8 cellular contexts compared by ENCODE assay signal in genomic region chr6:31541059-31541657, GRCh38. TPM values are rescaled to one million over a fixed set of nuclear protein-coding genes. Genes with fewer than 3 reads are reported as not detected.
A peak's percentile ranks its signal among the peaks of the same experiment; 100 is the strongest.
DNase-seq lines count a peak whose midpoint lies in the region; ATAC-seq, FAIRE-seq and TF ChIP-seq lines count a peak whose summit lies in the region.

No MANE protein-coding gene starts in this region.

- H3K27me3 ChIP-seq in HUES48 (ENCODE audit: control insufficient read depth, insufficient read depth, low read length), result no peaks in the 10 kb centered on the region
- H3K27me3 ChIP-seq in ascending aorta, result no peaks in the 10 kb centered on the region
- no peaks in the 10 kb centered on the region for H3K27me3 ChIP-seq in iPS-15b (ENCODE audit: control insufficient read depth, insufficient read depth, low read length)
- H3K27me3 ChIP-seq in small intestine (ENCODE audit: control insufficient read depth in 2 of 2, insufficient read depth in 2 of 2, low read length in 2 of 2), result no peaks in the 10 kb centered on the region

- H3K9ac ChIP-seq in ES-I3 (ENCODE audit: low read depth, low read length) (peak overlapping the region; percentile 95), HUES48 (ENCODE audit: low read depth, low read length) (peak overlapping the region; percentile 97), iPS-15b (ENCODE audit: low read depth, low read length) (peak overlapping the region; percentile 100)

- no peak for ATAC-seq in GM21367 (IDR thresholded peaks at IDR 0.05; ENCODE audit: unreplicated experiment)

- 0 to 1% (median 0%) methylated on average over 21 of the region's 21 CpGs for WGBS in small intestine, 3 donors

- H3K36me3 ChIP-seq in ES-I3 (ENCODE audit: insufficient read depth, low read length), result peaks cover 39% of the 10 kb centered on the region
- H3K36me3 ChIP-seq in HUES48 (ENCODE audit: control insufficient read depth, insufficient read depth, low read length), result peaks cover 47% of the 10 kb centered on the region
- peaks cover 30 to 43% of the 10 kb centered on the region in 2 donors for H3K36me3 ChIP-seq in ascending aorta
- peaks cover 37% of the 10 kb centered on the region for H3K36me3 ChIP-seq in iPS-15b (ENCODE audit: control insufficient read depth, insufficient read depth, low read length)
- peaks cover 15 to 16% of the 10 kb centered on the region in 2 donors for H3K36me3 ChIP-seq in small intestine (ENCODE audit: control insufficient read depth in 2 of 2, insufficient read depth in 2 of 2, low read length in 2 of 2)

- peak in 1 of 3 experiments; percentile 2 for TF ChIP-seq CTCF in ascending aorta (IDR thresholded peaks at IDR 0.05)

- H3K9me3 ChIP-seq in ES-I3 (ENCODE audit: control insufficient read depth, insufficient read depth, low read length) (no peaks in the 10 kb centered on the region), HUES48 (ENCODE audit: control insufficient read depth, insufficient read depth, low read length) (no peaks in the 10 kb centered on the region), ascending aorta (no peaks in the 10 kb centered on the region), iPS-15b (ENCODE audit: control insufficient read depth, insufficient read depth, low read length) (no peaks in the 10 kb centered on the region), small intestine (ENCODE audit: control insufficient read depth, low read depth) (no peaks in the 10 kb centered on the region)

- H3K4me3 ChIP-seq in HUES48 (ENCODE audit: low read depth, low read length) (peak overlapping the region; percentile 97), ascending aorta (peak overlapping the region; percentile 76 to 88), iPS-15b (ENCODE audit: low read depth, low read length) (peak overlapping the region; percentile 93), small intestine (ENCODE audit: low read depth in 1 of 2, low read length in 2 of 2) (peak overlapping the region; percentile 37 to 86)

- H3K27ac ChIP-seq in HUES48 (ENCODE audit: low read depth, low read length) (peak overlapping the region; percentile 99), ascending aorta (peak overlapping the region; percentile 94 to 95), small intestine (ENCODE audit: low read depth in 1 of 2, low read length in 1 of 2) (peak overlapping the region; percentile 92 to 94)

- H3K4me1 ChIP-seq in ES-I3 (ENCODE audit: insufficient read depth, low read length), result peaks cover 10% of the 10 kb centered on the region
- peaks cover 28% of the 10 kb centered on the region for H3K4me1 ChIP-seq in HUES48 (ENCODE audit: control insufficient read depth, insufficient read depth, low read length)
- H3K4me1 ChIP-seq in ascending aorta, result peaks cover 13 to 32% of the 10 kb centered on the region in 2 donors
- peaks cover 10% of the 10 kb centered on the region for H3K4me1 ChIP-seq in iPS-15b (ENCODE audit: control insufficient read depth, insufficient read depth, low read length)
- H3K4me1 ChIP-seq in small intestine (ENCODE audit: control insufficient read depth in 2 of 2, insufficient read depth in 1 of 2, low read depth in 1 of 2, low read length in 1 of 2), result peaks cover 0 to 4% of the 10 kb centered on the region in 2 donors

- DNase-seq in SW480 (ENCODE audit: low spot score) (peak; percentile 32), ascending aorta (ENCODE audit: low spot score in 2 of 2) (no peak), small intestine (peak; percentile 56), NCI-H1930 (lab: John Stamatoyannopoulos, UW) (no peak)

- no peak for FAIRE-seq in small intestine (lab: Jason Lieb, UNC)

- intact Hi-C loops in ascending aorta (cut with DNase I), result loop anchor here (5.0 to 10.0 kb wide), 6 partner anchors 139 to 1874 kb away; partner anchors contain the start of genes AGER, CUTA, MICA and MRPS18B

RNA-seq across cellular contexts. Expression of gene DDX39B, which starts 0.6 kb away (rescaled TPM):
- 134 TPM for total RNA-seq in ascending aorta
- polyA plus RNA-seq in small intestine, result 100 to 1,000 TPM; 307 to 406 (median 311) TPM

RNA-seq across cellular contexts. Expression of gene ATP6V1G2, which starts 5.2 kb away (rescaled TPM):
- not detected for total RNA-seq in ascending aorta
- 1 to 10 TPM in 2 of 3 donors, under 1 TPM in 1; 0.81 to 6.3 (median 2.0) TPM for polyA plus RNA-seq in small intestine

RNA-seq across cellular contexts. Expression of gene NFKBIL1, which starts 6.2 kb away (rescaled TPM):
- 71.5 TPM for total RNA-seq in ascending aorta
- 10 to 100 TPM; 28.9 to 47.3 (median 34.7) TPM for polyA plus RNA-seq in small intestine

RNA-seq across cellular contexts. Expression of gene MCCD1, which starts 12.4 kb away (rescaled TPM):
- not detected for total RNA-seq in ascending aorta
- polyA plus RNA-seq in small intestine, result not detected

RNA-seq across cellular contexts. Expression of gene LTA, which starts 30.9 kb away (rescaled TPM):
- total RNA-seq in ascending aorta, result not detected
- polyA plus RNA-seq in small intestine, result under 1 TPM in 1 of 3 donors, not detected in 2; 0.24 TPM

Comparison
In these comparisons a context has a peak if more than half of its experiments do, and no peak if none do; other contexts are left out.
1. DNase-seq: peak in SW480 (single experiment) and small intestine (single experiment); none in ascending aorta (0 of 2) and NCI-H1930 (0 of 2).
2. Peak in every context shown above with its lines, with median percentiles within 50 percentile points of each other: H3K9ac ChIP-seq, H3K27ac ChIP-seq and H3K4me3 ChIP-seq.